In the genomic region with DNA sequence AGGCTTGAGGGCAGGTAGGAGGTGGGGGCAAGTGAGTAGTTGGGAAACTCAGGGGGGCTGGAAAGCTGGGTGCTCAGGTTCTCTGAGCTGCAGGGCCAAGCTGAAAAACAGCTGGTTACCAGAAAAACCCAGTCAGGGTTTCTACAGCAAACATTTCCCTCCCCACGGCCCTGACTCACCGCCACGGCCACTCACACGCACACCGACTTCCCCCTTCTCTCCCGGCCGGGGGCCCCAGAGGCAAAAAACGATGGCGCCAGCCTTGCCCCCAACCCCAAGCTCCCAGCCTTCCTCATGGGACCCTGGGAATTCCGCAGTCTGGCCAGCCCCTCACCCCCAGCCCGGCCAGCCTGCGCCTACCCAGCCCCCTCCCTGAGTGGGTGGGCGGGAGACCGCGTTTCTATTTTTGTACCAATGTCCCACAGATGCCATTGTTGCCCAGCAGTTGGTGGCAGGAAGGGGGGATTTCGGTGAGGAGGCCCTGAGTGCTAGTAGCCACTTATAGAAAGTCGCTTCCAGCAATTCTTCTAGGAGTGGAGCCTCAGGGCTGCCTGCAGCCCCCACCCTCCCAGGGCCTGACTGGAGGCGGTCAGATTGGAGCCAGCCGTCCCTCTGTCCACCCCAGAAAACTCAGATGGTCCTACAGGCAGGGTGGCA, we compare ENCODE assay signal across 10 cellular contexts. TPM values are rescaled to one million over a fixed set of nuclear protein-coding genes. Genes with fewer than 3 reads are reported as not detected.
DNase-seq lines count a peak whose midpoint lies in the region; ATAC-seq and TF ChIP-seq lines count a peak whose summit lies in the region.
"Had no signal": no experiment of that assay in that cellular context is flagged by ENCODE, and none has a peak within 500 bp of the region (broad histone marks: within the 10 kb centered on the region; RNA-seq: fewer than 3 reads in every experiment).

No MANE protein-coding gene starts in this region.

- no peaks in the 10 kb centered on the region for H3K9me3 ChIP-seq in adrenal gland (replicated peaks in 1 of 3)

- intact Hi-C loops in adrenal gland (cut with DNase I) = no loop called here

- no peak for TF ChIP-seq CTCF in adrenal gland (IDR thresholded peaks at IDR 0.05)

- peak; percentile 40 to 53 for DNase-seq in Kasumi-1 (lab: John Stamatoyannopoulos, UW)
- peak in 2 of 7 donors; percentile 44 to 57 for DNase-seq in adrenal gland
- peak; percentile 21 for DNase-seq in kidney tubule cell (ENCODE audit: low spot score)
- peak; percentile 63 for DNase-seq in stimulated activated naive CD8-positive, alpha-beta T cell treated with anti-CD3 and anti-CD28 coated beads, Interleukin-15, Interleukin-2, amounts not matched to agents 100 U/mL and 50 U/mL, for 24 hours
- no peak for DNase-seq in D341Med (ENCODE audit: low spot score)
- DNase-seq in NCI-H2107 (lab: John Stamatoyannopoulos, UW) = no peak
- no peak for DNase-seq in left lobe of liver (ENCODE audit: low spot score)
- DNase-seq: naive B cell, NCI-H1092 treated with DMSO at 0.1 percent for 48 hours had no signal

- H3K4me1 ChIP-seq in adrenal gland (replicated peaks in 1 of 2) = peaks cover 22 to 88% of the 10 kb centered on the region in 2 donors

- peak; percentile 66 for ATAC-seq in stimulated activated naive CD8-positive, alpha-beta T cell treated with anti-CD3 and anti-CD28 coated beads, Interleukin-15, Interleukin-2, amounts not matched to agents 100 U/mL and 50 U/mL, for 24 hours
- no peak for ATAC-seq in left lobe of liver
- no peak for ATAC-seq in HG03354 (IDR thresholded peaks at IDR 0.05; ENCODE audit: poor library complexity, severe bottlenecking, unreplicated experiment)

- no peak for TF ChIP-seq POLR2A in adrenal gland (IDR thresholded peaks at IDR 0.05)

- no peaks in the 10 kb centered on the region for H3K27me3 ChIP-seq in adrenal gland

- H3K36me3 ChIP-seq in adrenal gland (replicated peaks in 1 of 2) = no peaks in the 10 kb centered on the region

- WGBS in adrenal gland, 4 donors = 34 to 57% (median 45%) methylated on average over 11 to 19 of the region's 19 CpGs

- peak overlapping the region; percentile 45 to 94 (median 84) for H3K27ac ChIP-seq in adrenal gland

- H3K4me3 ChIP-seq in adrenal gland = peak overlapping the region in 1 of 4 donors; percentile 6

RNA-seq across cellular contexts. Expression of a gene that starts 18.4 kb away (rescaled TPM):
- total RNA-seq in adrenal gland (100 to 1,000 TPM in 5 of 8 donors, 10 to 100 TPM in 3; 69.2 to 214 (median 123) TPM), left lobe of liver (34.1 TPM)
- 100 to 1,000 TPM in 1 of 3 donors, 10 to 100 TPM in 2; 43.2 to 116 (median 96.7) TPM for polyA plus RNA-seq in adrenal gland

RNA-seq across cellular contexts. Expression of a gene that starts 33.4 kb away (rescaled TPM):
- total RNA-seq in adrenal gland (100 to 1,000 TPM in 5 of 8 donors, 10 to 100 TPM in 3; 58.7 to 359 (median 120) TPM), left lobe of liver (82.9 TPM)
- 100 to 1,000 TPM in 2 of 3 donors, 10 to 100 TPM in 1; 59.6 to 176 (median 144) TPM for polyA plus RNA-seq in adrenal gland

RNA-seq across cellular contexts. Expression of a gene that starts 41.4 kb away (rescaled TPM):
- total RNA-seq in adrenal gland (100 to 1,000 TPM in 3 of 8 donors, 10 to 100 TPM in 5; 51.9 to 136 (median 88.0) TPM), left lobe of liver (42.6 TPM)
- polyA plus RNA-seq in adrenal gland = 100 to 1,000 TPM in 2 of 3 donors, 10 to 100 TPM in 1; 60.0 to 242 (median 175) TPM

RNA-seq across cellular contexts. Expression of a gene that starts 50.2 kb away (rescaled TPM):
- total RNA-seq in adrenal gland (100 to 1,000 TPM in 6 of 8 donors, 10 to 100 TPM in 2; 81.8 to 238 (median 117) TPM), left lobe of liver (55.5 TPM)
- polyA plus RNA-seq in adrenal gland = 100 to 1,000 TPM in 2 of 3 donors, 10 to 100 TPM in 1; 64.0 to 202 (median 166) TPM

RNA-seq across cellular contexts. Expression of a gene that starts 57.6 kb away (rescaled TPM):
- total RNA-seq in adrenal gland (10 to 100 TPM in 4 of 8 donors, 1 to 10 TPM in 4; 4.4 to 14.2 (median 10.3) TPM), left lobe of liver (3.4 TPM)
- 10 to 100 TPM in 2 of 3 donors, 1 to 10 TPM in 1; 2.1 to 27.1 (median 19.1) TPM for polyA plus RNA-seq in adrenal gland

Comparison
In these comparisons a context has a peak if more than half of its experiments do, and no peak if none do; other contexts are left out.
1. DNase-seq: peak in Kasumi-1 (2 of 2), kidney tubule cell (single experiment) and stimulated activated naive CD8-positive, alpha-beta T cell treated with anti-CD3 and anti-CD28 coated beads, Interleukin-15, Interleukin-2, amounts not matched to agents 100 U/mL and 50 U/mL, for 24 hours (single experiment); none in D341Med (single experiment), NCI-H2107 (single experiment) and left lobe of liver (single experiment).